In genomic region chr20:46342045-46342378, GRCh38 we compare ENCODE assay signal across 1 cellular context.
TF ChIP-seq lines count a peak whose summit lies in the region.

No MANE protein-coding gene starts in this region.

TF ChIP-seq in HepG2, 621 proteins besides CTCF, POLR2A, EP300 and RAD21:
- TF ChIP-seq ZBTB25 (CRISPR knock-in tag; IDR thresholded peaks at IDR 0.05) (no peak), RERE (CRISPR knock-in tag; IDR thresholded peaks at IDR 0.05; ENCODE audit: low read depth) (no peak), ZNF574 (CRISPR knock-in tag; IDR thresholded peaks at IDR 0.05) (no peak), MTF1 (CRISPR knock-in tag; IDR thresholded peaks at IDR 0.05) (no peak), BORCS8-MEF2B (CRISPR knock-in tag; IDR thresholded peaks at IDR 0.05) (no peak), ZNF234 (CRISPR knock-in tag; conservative IDR thresholded peaks at IDR 0.05) (no peak), THAP9 (CRISPR knock-in tag; IDR thresholded peaks at IDR 0.05; ENCODE audit: borderline replicate concordance) (no peak), SNAPC2 (CRISPR knock-in tag; IDR thresholded peaks at IDR 0.05) (no peak), EZH2 (conservative IDR thresholded peaks at IDR 0.05; ENCODE audit: low read depth, low read length) (peak; percentile 80; the same call in 1 of the 2 replicates), KLF9 (CRISPR knock-in tag; IDR thresholded peaks at IDR 0.05; ENCODE audit: low read depth) (no peak), ZNF501 (CRISPR knock-in tag; IDR thresholded peaks at IDR 0.05) (peak; percentile 28; the same call in 1 of the 2 replicates), REPIN1 (CRISPR knock-in tag; IDR thresholded peaks at IDR 0.05; ENCODE audit: borderline replicate concordance, low read depth) (no peak), CENPBD1 (CRISPR knock-in tag; IDR thresholded peaks at IDR 0.05; ENCODE audit: borderline replicate concordance, low read depth) (no peak), KDM5B (CRISPR knock-in tag; IDR thresholded peaks at IDR 0.05; ENCODE audit: borderline replicate concordance) (0 out of 2 replicates have a peak, but pooled peaks have one; percentile 10), NFIC (IDR thresholded peaks at IDR 0.05; ENCODE audit: low read length) (no peak), ZBTB3 (CRISPR knock-in tag; IDR thresholded peaks at IDR 0.05; ENCODE audit: borderline replicate concordance, low read depth) (no peak), ZNF691 (CRISPR knock-in tag; IDR thresholded peaks at IDR 0.05; ENCODE audit: borderline replicate concordance, low read depth) (no peak)
TF ChIP-seq in HepG2: peak in this region for 3.
